19 cellular contexts compared by ENCODE assay signal in genomic region chr17:15452746-15453145, GRCh38.
"Had no signal": no experiment of that assay in that cellular context is flagged by ENCODE, and none has a peak within 500 bp of the region (broad histone marks: within the 10 kb centered on the region; RNA-seq: fewer than 3 reads in every experiment).

No MANE protein-coding gene starts in this region.

- H3K27ac ChIP-seq: thoracic aorta had no signal

- H3K27ac Mint-ChIP-seq: activated CD8-positive, alpha-beta T cell treated with anti-CD3 and anti-CD28 coated beads for 36 hours; natural killer cell treated with Interleukin-12 subunit alpha and Interleukin-12 subunit beta and Interleukin-15 and Interleukin-18, amount 100 ng/mL, for 72 hours; progenitor cell of endocrine pancreas; stimulated activated naive CD8-positive, alpha-beta T cell treated with anti-CD3 and anti-CD28 coated beads, Interleukin-15, Interleukin-2, amounts not matched to agents 100 ng/mL and 50 ng/mL, for 24 hours; WTC11 had no signal

- H3K36me3 ChIP-seq: gastroesophageal sphincter, thoracic aorta had no signal

- H3K4me3 ChIP-seq: gastroesophageal sphincter, thoracic aorta had no signal

- H3K9me3 Mint-ChIP-seq: natural killer cell treated with Interleukin-12 subunit alpha and Interleukin-12 subunit beta and Interleukin-15 and Interleukin-18, amount 100 ng/mL, for 72 hours had no signal

- H3K4me3 Mint-ChIP-seq: activated CD8-positive, alpha-beta T cell treated with anti-CD3 and anti-CD28 coated beads for 36 hours; activated T-cell treated with anti-CD3 and anti-CD28 coated beads, Interleukin-2, amount 50 U/mL, for 4 hours; brain; natural killer cell treated with Interleukin-12 subunit alpha and Interleukin-12 subunit beta and Interleukin-15 and Interleukin-18, amount 100 ng/mL, for 72 hours; stimulated activated naive CD8-positive, alpha-beta T cell treated with anti-CD3 and anti-CD28 coated beads, Interleukin-15, Interleukin-2, amounts not matched to agents 100 ng/mL and 50 ng/mL, for 24 hours; WTC11 had no signal

- H3K4me1 Mint-ChIP-seq: WTC11 had no signal

- DNase-seq: activated CD4-positive, alpha-beta T cell treated with anti-CD3 and anti-CD28 coated beads for 48 hours; activated CD8-positive, alpha-beta T cell treated with anti-CD3 and anti-CD28 coated beads for 36 hours; activated effector memory CD4-positive, alpha-beta T cell treated with Interleukin-2 at 50 U/mL for 16 hours; activated naive CD4-positive, alpha-beta T cell treated with anti-CD3 and anti-CD28 coated beads, Interleukin-2, amount 50 U/mL, for 16 hours; activated T-cell treated with anti-CD3 and anti-CD28 coated beads, Interleukin-2, amount 50 U/mL, for 4 hours; amniotic stem cell; effector memory CD4-positive, alpha-beta T cell; islet precursor cell; mammary epithelial cell; occipital lobe; right cardiac atrium had no signal

- H3K27me3 ChIP-seq: gastroesophageal sphincter had no signal

- H3K27me3 Mint-ChIP-seq: activated CD8-positive, alpha-beta T cell treated with anti-CD3 and anti-CD28 coated beads for 36 hours; brain; natural killer cell treated with Interleukin-12 subunit alpha and Interleukin-12 subunit beta and Interleukin-15 and Interleukin-18, amount 100 ng/mL, for 72 hours; progenitor cell of endocrine pancreas; stimulated activated naive CD8-positive, alpha-beta T cell treated with anti-CD3 and anti-CD28 coated beads, Interleukin-15, Interleukin-2, amounts not matched to agents 100 ng/mL and 50 ng/mL, for 24 hours had no signal

- H3K9me3 ChIP-seq: gastroesophageal sphincter, thoracic aorta had no signal

- ATAC-seq: activated CD8-positive, alpha-beta T cell treated with anti-CD3 and anti-CD28 coated beads for 36 hours; activated T-cell treated with anti-CD3 and anti-CD28 coated beads, Interleukin-2, amount 50 U/mL, for 4 hours; gastroesophageal sphincter; left lobe of liver; natural killer cell treated with Interleukin-12 subunit alpha and Interleukin-12 subunit beta and Interleukin-15 and Interleukin-18, amount 100 ng/mL, for 72 hours; right cardiac atrium; WTC11 had no signal
